Comparison of ENCODE assay signal across 8 cellular contexts in the genomic region with DNA sequence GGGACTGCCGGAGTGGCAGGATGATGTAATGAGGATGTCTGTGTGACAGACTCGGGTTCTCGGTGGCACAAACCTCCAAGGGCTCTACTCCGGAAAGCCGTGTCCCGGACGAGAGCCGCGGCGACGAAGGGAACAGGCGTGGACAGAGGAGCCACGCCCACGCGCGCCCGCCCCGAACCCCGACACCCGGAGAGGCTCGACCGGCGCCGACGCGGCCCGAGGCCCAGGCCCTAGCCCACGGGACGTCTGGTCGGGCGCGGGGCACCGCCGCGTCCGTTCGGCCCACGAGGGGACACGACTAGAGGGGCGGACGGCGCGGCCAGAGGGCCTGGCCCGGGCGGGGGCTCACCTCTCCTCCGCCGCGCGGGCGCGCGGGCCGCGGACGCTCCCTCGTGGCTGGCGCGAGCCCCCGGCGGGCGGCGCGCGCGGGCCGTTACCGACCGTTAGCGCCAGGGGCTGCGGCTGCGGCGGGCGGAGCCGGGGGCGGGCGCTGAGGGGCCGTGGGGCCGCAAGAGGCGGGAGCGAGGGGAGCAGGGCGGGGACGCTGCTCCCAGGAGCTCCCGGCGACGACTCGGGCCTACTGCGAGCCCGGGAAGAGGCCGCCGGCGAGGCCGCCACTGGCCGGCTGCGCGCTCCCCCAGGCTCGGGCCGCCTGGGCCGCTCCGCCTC. TPM values are rescaled to one million over a fixed set of nuclear protein-coding genes. Genes with fewer than 3 reads are reported as not detected.
DNase-seq lines count a peak whose midpoint lies in the region; ATAC-seq and TF ChIP-seq lines count a peak whose summit lies in the region.

No MANE protein-coding gene starts in this region.

- intact Hi-C loops in upper lobe of right lung (cut with DNase I), result no loop called here

- H3K79me1 ChIP-seq in mesendoderm (ENCODE audit: low read length), result no peaks in the 10 kb centered on the region

- no CpG with 5 or more reads among the region's 99 CpGs for WGBS in mesendoderm (ENCODE audit: extremely low coverage, insufficient coverage, low lambda C conversion rate)

- no peak overlapping the region for H2BK15ac ChIP-seq in mesendoderm (replicated peaks; ENCODE audit: low read depth)

- no peak overlapping the region for H2AK5ac ChIP-seq in mesendoderm (ENCODE audit: low read length)

- H3K4me1 ChIP-seq in HUES48 (ENCODE audit: control insufficient read depth, insufficient read depth, low read length) (peaks cover 15% of the 10 kb centered on the region; the same call in 1 of the 2 replicates), mesendoderm (ENCODE audit: control insufficient read depth, low read depth, low read length) (peaks cover 3% of the 10 kb centered on the region), upper lobe of right lung (peaks cover 14% of the 10 kb centered on the region)
- peaks cover 26% of the 10 kb centered on the region for H3K4me1 ChIP-seq in effector memory CD4-positive, alpha-beta T cell (ENCODE audit: control insufficient read depth, insufficient read depth, low read length, poor library complexity, severe bottlenecking)

- H2BK120ac ChIP-seq in mesendoderm (ENCODE audit: low read depth, low read length), result no peak overlapping the region

- no peak overlapping the region for H3K23ac ChIP-seq in mesendoderm (ENCODE audit: low read length)

- H3K18ac ChIP-seq in mesendoderm (ENCODE audit: low read length), result peak overlapping the region; percentile 95

- peaks cover 68% of the 10 kb centered on the region for H3K27me3 ChIP-seq in HUES48 (ENCODE audit: control insufficient read depth, insufficient read depth, low read length)
- peaks cover 36% of the 10 kb centered on the region for H3K27me3 ChIP-seq in effector memory CD4-positive, alpha-beta T cell (replicated peaks; ENCODE audit: control insufficient read depth, insufficient read depth, low read length, poor library complexity, severe bottlenecking)
- H3K27me3 ChIP-seq in mesendoderm (ENCODE audit: insufficient read depth, low read length, poor library complexity), result peaks cover 20% of the 10 kb centered on the region
- peaks cover 71% of the 10 kb centered on the region for H3K27me3 ChIP-seq in upper lobe of right lung

- no peak overlapping the region for H3K4ac ChIP-seq in mesendoderm (ENCODE audit: low read depth, low read length)

- no peaks in the 10 kb centered on the region for H3K36me3 ChIP-seq in HUES48 (ENCODE audit: control insufficient read depth, insufficient read depth, low read length)
- no peaks in the 10 kb centered on the region for H3K36me3 ChIP-seq in effector memory CD4-positive, alpha-beta T cell (ENCODE audit: control insufficient read depth, insufficient read depth, low read length)
- no peaks in the 10 kb centered on the region for H3K36me3 ChIP-seq in mesendoderm (ENCODE audit: control insufficient read depth, insufficient read depth, low read length)
- H3K36me3 ChIP-seq in upper lobe of right lung, result no peaks in the 10 kb centered on the region

- DNase-seq in NCI-H526 (lab: John Stamatoyannopoulos, UW), result peak; percentile 17 to 64
- no peak for DNase-seq in NCI-H526 treated with DMSO at 0.1 percent for 48 hours (lab: John Stamatoyannopoulos, UW)
- DNase-seq in SW 1271 (lab: John Stamatoyannopoulos, UW), result peak; percentile 40 to 69
- DNase-seq in effector memory CD4-positive, alpha-beta T cell, result peak in 2 of 3 donors; percentile 16 to 23
- DNase-seq in mesendoderm, result peak; percentile 46
- peak; percentile 91 for DNase-seq in upper lobe of right lung

- H2BK5ac ChIP-seq in mesendoderm (ENCODE audit: low read length), result no peak overlapping the region

- H3K9ac ChIP-seq in HUES48 (ENCODE audit: low read depth, low read length) (no peak overlapping the region), mesendoderm (ENCODE audit: low read length) (peak overlapping the region; percentile 70)

- no peak for TF ChIP-seq CTCF in upper lobe of right lung (IDR thresholded peaks at IDR 0.05)

- H3K79me2 ChIP-seq in mesendoderm (ENCODE audit: control insufficient read depth, insufficient read depth, low read length), result no peaks in the 10 kb centered on the region

- H3K56ac ChIP-seq in mesendoderm (ENCODE audit: low read length), result peak overlapping the region; percentile 88

- H3K9me3 ChIP-seq in HUES48 (ENCODE audit: control insufficient read depth, insufficient read depth, low read length), result no peaks in the 10 kb centered on the region
- no peaks in the 10 kb centered on the region for H3K9me3 ChIP-seq in effector memory CD4-positive, alpha-beta T cell (ENCODE audit: control insufficient read depth, low read length)
- H3K9me3 ChIP-seq in upper lobe of right lung, result no peaks in the 10 kb centered on the region

- H3K4me3 ChIP-seq in HUES48 (ENCODE audit: low read depth, low read length) (peak overlapping the region; percentile 83), mesendoderm (ENCODE audit: low read length) (peak overlapping the region; percentile 46), upper lobe of right lung (peak overlapping the region; percentile 67)
- H3K4me3 ChIP-seq in effector memory CD4-positive, alpha-beta T cell (ENCODE audit: insufficient read depth, low read depth, low read length, poor library complexity, severe bottlenecking), result peak overlapping the region; percentile 61

- H3K27ac ChIP-seq in HUES48 (ENCODE audit: low read depth, low read length) (peak overlapping the region; percentile 84), mesendoderm (ENCODE audit: low read depth, low read length) (peak overlapping the region; percentile 67), upper lobe of right lung (peak overlapping the region; percentile 78)
- H3K27ac ChIP-seq in effector memory CD4-positive, alpha-beta T cell (ENCODE audit: insufficient read depth, low read length, poor library complexity, severe bottlenecking), result no peak overlapping the region

- no peak overlapping the region for H4K8ac ChIP-seq in mesendoderm (ENCODE audit: low read depth, low read length)

- no peak overlapping the region for H4K5ac ChIP-seq in mesendoderm (ENCODE audit: low read length)

- H3K4me2 ChIP-seq in mesendoderm (ENCODE audit: low read length), result peak overlapping the region; percentile 33

- ATAC-seq in GM21529 (IDR thresholded peaks at IDR 0.05; ENCODE audit: unreplicated experiment) (peak; percentile 27), upper lobe of right lung (peak; percentile 62)

RNA-seq across cellular contexts. Expression of gene IRX5, which starts 2.1 kb away (rescaled TPM):
- polyA plus RNA-seq in mesendoderm (2013, experiment 1 of 2), result 0.27 TPM
- 0.21 TPM for polyA plus RNA-seq in mesendoderm (2013, experiment 2 of 2)
- total RNA-seq in upper lobe of right lung, result 23.3 TPM
